ENCODE assay signal across 13 cellular contexts in the genomic region with DNA sequence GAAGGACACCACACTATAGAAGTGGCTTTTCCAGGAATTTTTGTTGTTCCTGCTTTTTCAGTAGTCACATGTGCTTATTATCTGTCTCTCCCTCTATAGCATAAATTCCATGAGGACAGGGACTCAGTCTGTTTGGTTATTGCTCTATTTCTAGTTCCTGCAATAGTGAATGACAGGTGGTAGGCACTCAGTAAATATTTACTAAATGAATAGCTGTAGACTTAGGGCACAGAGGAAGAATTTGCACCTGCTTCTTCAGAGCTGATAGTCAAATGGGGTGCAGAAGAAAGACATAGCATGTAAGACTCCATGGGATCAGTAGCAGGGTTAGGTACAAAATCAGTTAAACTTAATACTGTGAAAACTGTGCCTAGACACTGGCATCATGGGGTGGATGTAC.
DNase-seq lines count a peak whose midpoint lies in the region; FAIRE-seq and TF ChIP-seq lines count a peak whose summit lies in the region.
"Had no signal": no experiment of that assay in that cellular context is flagged by ENCODE, and none has a peak within 500 bp of the region (broad histone marks: within the 10 kb centered on the region; RNA-seq: fewer than 3 reads in every experiment).

No MANE protein-coding gene starts in this region.

- H3K4me3 Mint-ChIP-seq in nephron (peak overlapping the region in 1 of 3 experiments; percentile 1), neural progenitor cell (no peak overlapping the region)

- no peaks in the 10 kb centered on the region for H3K79me2 ChIP-seq in neural progenitor cell (ENCODE audit: low read depth)

- H3K4me1 Mint-ChIP-seq in nephron (peaks cover 55% of the 10 kb centered on the region), neural progenitor cell (no peaks in the 10 kb centered on the region)

- H3K4me1 ChIP-seq in neural progenitor cell, result no peaks in the 10 kb centered on the region

- peak overlapping the region in 2 of 3 experiments; percentile 7 to 72 for H3K27ac Mint-ChIP-seq in nephron
- no peak overlapping the region for H3K27ac Mint-ChIP-seq in neural progenitor cell

- H3K4me2 ChIP-seq in neural progenitor cell, result no peak overlapping the region

- H3K4me3 ChIP-seq in neural progenitor cell, result no peak overlapping the region
- H3K4me3 ChIP-seq: GM23248, SJCRH30 had no signal

- DNase-seq in NCI-H510A treated with DMSO at 0.1 percent for 48 hours (lab: John Stamatoyannopoulos, UW) (peak; percentile 5), NCI-H510A (lab: John Stamatoyannopoulos, UW) (no peak), LHCN-M2 (ENCODE audit: low read depth) (peak; percentile 38), SHP77 (lab: John Stamatoyannopoulos, UW) (peak; percentile 32 to 34), HTR-8/SVneo (ENCODE audit: insufficient read length, low spot score) (no peak), hippocampal formation (lab: John Stamatoyannopoulos, UW) (no peak), neural progenitor cell (ENCODE audit: low spot score) (no peak)
- DNase-seq: GF-D8, NCI-H187 treated with DMSO at 0.1 percent for 48 hours had no signal

- no peaks in the 10 kb centered on the region for H3F3A ChIP-seq in neural progenitor cell (ENCODE audit: low read depth)

- H3K27me3 Mint-ChIP-seq in nephron (ENCODE audit: low read depth), result peaks cover 7% of the 10 kb centered on the region
- H3K27me3 Mint-ChIP-seq in neural progenitor cell (ENCODE audit: insufficient read depth, low read depth), result peaks cover 12% of the 10 kb centered on the region

- TF ChIP-seq CTCF in nephron (IDR thresholded peaks at IDR 0.05; ENCODE audit: unreplicated experiment in 3 of 3) (no peak), neural progenitor cell (IDR thresholded peaks at IDR 0.05) (no peak)

- H3K9me3 ChIP-seq in neural progenitor cell (ENCODE audit: low read depth), result no peaks in the 10 kb centered on the region
- H3K9me3 ChIP-seq: SJCRH30 had no signal

- no peak overlapping the region for H3K27ac ChIP-seq in neural progenitor cell
- H3K27ac ChIP-seq: GM23248, SJCRH30 had no signal

- H3K36me3 Mint-ChIP-seq in nephron (ENCODE audit: low read depth), result no peaks in the 10 kb centered on the region
- no peaks in the 10 kb centered on the region for H3K36me3 Mint-ChIP-seq in neural progenitor cell

- H2AFZ ChIP-seq in neural progenitor cell (replicated peaks), result no peak overlapping the region
- H2AFZ ChIP-seq: GM23248 had no signal

- no peak overlapping the region for H3K9ac ChIP-seq in neural progenitor cell
- H3K9ac ChIP-seq: GM23248 had no signal

- no peaks in the 10 kb centered on the region for H3K36me3 ChIP-seq in neural progenitor cell
- H3K36me3 ChIP-seq: SJCRH30 had no signal

- no peaks in the 10 kb centered on the region for H4K20me1 ChIP-seq in neural progenitor cell (ENCODE audit: low read depth)

- H3K27me3 ChIP-seq in neural progenitor cell, result no peaks in the 10 kb centered on the region
- H3K27me3 ChIP-seq: SJCRH30 had no signal

- H3K9me3 Mint-ChIP-seq in nephron (peaks cover 12% of the 10 kb centered on the region), neural progenitor cell (peaks cover 12% of the 10 kb centered on the region)

- FAIRE-seq in HTR-8/SVneo (lab: Jason Lieb, UNC), result no peak
- FAIRE-seq: A204.1 had no signal

Comparison
In these comparisons a context has a peak if more than half of its experiments do, and no peak if none do; other contexts are left out.
1. DNase-seq: peak in NCI-H510A treated with DMSO at 0.1 percent for 48 hours (single experiment), LHCN-M2 (single experiment) and SHP77 (2 of 2); none in NCI-H510A (single experiment), HTR-8/SVneo (single experiment), hippocampal formation (0 of 2) and neural progenitor cell (single experiment).